Comparison of ENCODE assay signal across 17 cellular contexts in genomic region chr7:132092106-132092505, GRCh38.
"Had no signal": no experiment of that assay in that cellular context is flagged by ENCODE, and none has a peak within 500 bp of the region (broad histone marks: within the 10 kb centered on the region; RNA-seq: fewer than 3 reads in every experiment).

No MANE protein-coding gene starts in this region.

- DNase-seq: activated CD4-positive, alpha-beta T cell treated with anti-CD3 and anti-CD28 coated beads, Interleukin-2, amount 50 U/mL, for 48 hours; activated CD8-positive, alpha-beta memory T cell treated with anti-CD3 and anti-CD28 coated beads, Interleukin-2, amount 10 ng/mL, durations not matched to agents 7 days and 5 days; activated effector memory CD4-positive, alpha-beta T cell treated with Interleukin-2 at 50 U/mL for 16 hours; activated T-cell treated with anti-CD3 and anti-CD28 coated beads, Interleukin-2, amount 50 U/mL, for 24 hours; islet precursor cell; naive thymus-derived CD4-positive, alpha-beta T cell; nucleus accumbens; posterior cingulate gyrus; retina; stimulated activated CD4-positive, alpha-beta T cell treated with anti-CD3 and anti-CD28 coated beads, Interleukin-12 subunit alpha, Interleukin-12 subunit beta, amount 100 ng/mL, for 4 hours; stimulated activated naive B cell treated with anti-CD40 and anti-IgM and Interleukin-4, amounts not matched to agents 10 μg/mL and 1 μg/mL and 100 μg/mL, for 72 hours; transverse colon had no signal

- ATAC-seq: activated CD8-positive, alpha-beta memory T cell treated with anti-CD3 and anti-CD28 coated beads, Interleukin-2, amount 10 ng/mL, durations not matched to agents 7 days and 5 days; activated naive CD4-positive, alpha-beta T cell treated with anti-CD3 and anti-CD28 coated beads, Interleukin-2, amount 50 U/mL, for 72 hours; left lobe of liver; naive thymus-derived CD4-positive, alpha-beta T cell; stimulated activated naive B cell treated with anti-CD40 and anti-IgM and Interleukin-4, amounts not matched to agents 10 μg/mL and 1 μg/mL and 100 μg/mL, for 72 hours had no signal

- H3K27ac ChIP-seq: cardiac muscle cell, esophagus muscularis mucosa, hepatocyte, transverse colon had no signal

- H3K27me3 ChIP-seq: cardiac muscle cell, esophagus muscularis mucosa, transverse colon had no signal

- H3K4me1 ChIP-seq: esophagus muscularis mucosa, transverse colon had no signal
